ENCODE assay signal across 1 cellular context in the genomic region with DNA sequence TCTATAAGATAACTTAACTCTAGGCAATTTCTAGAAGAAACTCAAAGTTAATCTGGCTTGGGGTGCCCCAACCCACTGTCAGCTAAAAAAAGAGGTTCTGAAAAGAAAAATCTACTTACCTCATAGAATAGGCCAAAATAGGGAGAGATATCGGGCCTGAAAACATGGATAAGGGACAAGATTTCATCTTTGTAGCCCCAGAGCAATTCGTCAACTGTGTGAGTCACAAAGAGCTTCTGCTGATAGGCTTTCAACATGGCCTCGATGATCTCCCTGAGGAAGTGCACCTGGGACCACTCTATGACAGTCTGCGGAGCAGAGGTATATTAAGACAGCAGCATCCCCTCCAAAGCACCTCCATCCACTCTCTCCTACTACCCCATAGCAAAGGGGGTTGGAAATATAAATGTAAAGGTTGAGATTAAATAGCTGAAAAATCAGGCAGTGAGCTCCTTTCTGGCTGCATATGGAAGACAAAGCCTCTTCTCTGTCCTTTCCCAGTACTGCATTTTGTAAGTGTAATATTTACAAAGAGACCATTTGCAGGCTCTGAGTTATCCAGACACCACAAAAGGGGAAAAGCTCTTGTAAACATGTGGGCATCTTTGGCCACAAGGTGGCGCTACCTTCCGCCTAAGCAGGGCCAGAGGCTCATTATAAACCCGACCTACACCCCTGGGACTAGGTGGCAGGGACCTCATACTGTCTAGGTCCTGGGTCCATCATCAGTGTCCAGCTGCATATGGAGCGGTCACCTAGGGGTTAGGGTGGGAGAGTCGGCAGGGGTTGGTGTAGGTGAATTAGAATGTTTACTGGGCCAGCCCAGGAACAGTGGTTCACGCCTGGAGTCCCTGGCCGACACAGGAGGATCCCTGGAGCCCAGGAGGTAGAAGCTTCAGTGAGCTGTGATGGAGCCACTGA.
TF ChIP-seq lines count a peak whose summit lies in the region.

No MANE protein-coding gene starts in this region.

TF ChIP-seq in Ishikawa, 13 proteins besides CTCF, POLR2A, EP300 and RAD21 (continued from another document):
- TF ChIP-seq, protein P1, sequence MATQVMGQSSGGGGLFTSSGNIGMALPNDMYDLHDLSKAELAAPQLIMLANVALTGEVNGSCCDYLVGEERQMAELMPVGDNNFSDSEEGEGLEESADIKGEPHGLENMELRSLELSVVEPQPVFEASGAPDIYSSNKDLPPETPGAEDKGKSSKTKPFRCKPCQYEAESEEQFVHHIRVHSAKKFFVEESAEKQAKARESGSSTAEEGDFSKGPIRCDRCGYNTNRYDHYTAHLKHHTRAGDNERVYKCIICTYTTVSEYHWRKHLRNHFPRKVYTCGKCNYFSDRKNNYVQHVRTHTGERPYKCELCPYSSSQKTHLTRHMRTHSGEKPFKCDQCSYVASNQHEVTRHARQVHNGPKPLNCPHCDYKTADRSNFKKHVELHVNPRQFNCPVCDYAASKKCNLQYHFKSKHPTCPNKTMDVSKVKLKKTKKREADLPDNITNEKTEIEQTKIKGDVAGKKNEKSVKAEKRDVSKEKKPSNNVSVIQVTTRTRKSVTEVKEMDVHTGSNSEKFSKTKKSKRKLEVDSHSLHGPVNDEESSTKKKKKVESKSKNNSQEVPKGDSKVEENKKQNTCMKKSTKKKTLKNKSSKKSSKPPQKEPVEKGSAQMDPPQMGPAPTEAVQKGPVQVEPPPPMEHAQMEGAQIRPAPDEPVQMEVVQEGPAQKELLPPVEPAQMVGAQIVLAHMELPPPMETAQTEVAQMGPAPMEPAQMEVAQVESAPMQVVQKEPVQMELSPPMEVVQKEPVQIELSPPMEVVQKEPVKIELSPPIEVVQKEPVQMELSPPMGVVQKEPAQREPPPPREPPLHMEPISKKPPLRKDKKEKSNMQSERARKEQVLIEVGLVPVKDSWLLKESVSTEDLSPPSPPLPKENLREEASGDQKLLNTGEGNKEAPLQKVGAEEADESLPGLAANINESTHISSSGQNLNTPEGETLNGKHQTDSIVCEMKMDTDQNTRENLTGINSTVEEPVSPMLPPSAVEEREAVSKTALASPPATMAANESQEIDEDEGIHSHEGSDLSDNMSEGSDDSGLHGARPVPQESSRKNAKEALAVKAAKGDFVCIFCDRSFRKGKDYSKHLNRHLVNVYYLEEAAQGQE (IDR thresholded peaks at IDR 0.05; ENCODE audit: low read depth) = no peak
- TF ChIP-seq YY1 (IDR thresholded peaks at IDR 0.05; ENCODE audit: low read depth) = no peak
- TF ChIP-seq, protein P2, sequence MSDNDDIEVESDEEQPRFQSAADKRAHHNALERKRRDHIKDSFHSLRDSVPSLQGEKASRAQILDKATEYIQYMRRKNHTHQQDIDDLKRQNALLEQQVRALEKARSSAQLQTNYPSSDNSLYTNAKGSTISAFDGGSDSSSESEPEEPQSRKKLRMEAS (IDR thresholded peaks at IDR 0.05) = no peak
TF ChIP-seq in Ishikawa: peak in this region for 0.
